Comparison of ENCODE assay signal across 8 cellular contexts in the genomic region with DNA sequence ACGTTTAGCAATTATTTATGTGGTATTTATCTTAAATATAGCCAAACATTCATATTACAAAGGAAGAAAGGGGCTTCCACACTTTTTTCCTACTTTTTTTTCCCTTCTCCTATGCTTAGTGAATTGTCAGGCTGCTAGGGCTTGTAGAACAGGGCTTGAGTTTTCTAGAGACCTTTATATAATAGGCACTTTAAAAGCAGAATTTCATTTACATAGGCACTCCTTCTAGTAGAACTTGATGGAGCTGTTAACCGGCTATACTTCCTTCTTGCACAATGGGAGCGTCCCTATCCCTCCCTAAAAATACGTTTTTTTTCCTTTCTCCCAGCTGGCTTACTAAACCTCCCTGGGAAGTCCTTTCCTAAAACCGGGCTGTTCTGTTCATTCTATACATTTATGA. TPM values are rescaled to one million over a fixed set of nuclear protein-coding genes. Genes with fewer than 3 reads are reported as not detected.
A peak's percentile ranks its signal among the peaks of the same experiment; 100 is the strongest.
DNase-seq lines count a peak whose midpoint lies in the region; ATAC-seq, FAIRE-seq and TF ChIP-seq lines count a peak whose summit lies in the region.

No MANE protein-coding gene starts in this region.

- H3K27ac ChIP-seq in substantia nigra (ENCODE audit: low read depth, low read length, poor library complexity, severe bottlenecking), result peak overlapping the region; percentile 98

- peaks cover 36% of the 10 kb centered on the region for H3K4me1 Mint-ChIP-seq in activated CD4-positive, alpha-beta T cell treated with anti-CD3 and anti-CD28 coated beads, Interleukin-2, amount 10 ng/mL, durations not matched to agents 24 days and 14 days
- H3K4me1 Mint-ChIP-seq in activated CD8-positive, alpha-beta T cell treated with anti-CD3 and anti-CD28 coated beads, Interleukin-2, amount 10 ng/mL, durations not matched to agents 7 days and 5 days (ENCODE audit: low read depth), result peaks cover 33% of the 10 kb centered on the region

- POLR2A ChIA-PET in activated CD8-positive, alpha-beta T cell treated with anti-CD3 and anti-CD28 coated beads, Interleukin-2, amount 10 ng/mL, durations not matched to agents 7 days and 5 days (lab: Charles Lee), result interaction anchor here (0.6 to 3.1 kb wide), 21 partner anchors 10 to 914 kb away, joined by 3 to 63 read pairs (median 4); a partner anchor contains a TSS

- H3K4me3 Mint-ChIP-seq in activated CD4-positive, alpha-beta T cell treated with anti-CD3 and anti-CD28 coated beads, Interleukin-2, amount 10 ng/mL, durations not matched to agents 24 days and 14 days, result peak overlapping the region; percentile 88
- H3K4me3 Mint-ChIP-seq in activated CD8-positive, alpha-beta T cell treated with anti-CD3 and anti-CD28 coated beads, Interleukin-2, amount 10 ng/mL, durations not matched to agents 7 days and 5 days, result peak overlapping the region; percentile 84

- H3K27ac Mint-ChIP-seq in activated CD4-positive, alpha-beta T cell treated with anti-CD3 and anti-CD28 coated beads, Interleukin-2, amount 10 ng/mL, durations not matched to agents 24 days and 14 days, result peak overlapping the region; percentile 65
- H3K27ac Mint-ChIP-seq in activated CD8-positive, alpha-beta T cell treated with anti-CD3 and anti-CD28 coated beads, Interleukin-2, amount 10 ng/mL, durations not matched to agents 7 days and 5 days, result peak overlapping the region; percentile 91

- in situ Hi-C loops in GM13976 (cut with MboI; ENCODE audit: low sequenced_read_pairs, unreplicated experiment), result loop anchor here (10.0 to 25.0 kb wide), 2 partner anchors 917 to 1064 kb away; no protein-coding TSS in a partner anchor

- intact Hi-C loops in activated CD4-positive, alpha-beta T cell treated with anti-CD3 and anti-CD28 coated beads, Interleukin-2, amount 10 ng/mL, durations not matched to agents 24 days and 14 days (cut with micrococcal nuclease), result loop anchor here (1.0 to 5.0 kb wide), 10 partner anchors 62 to 913 kb away; a partner anchor contains a TSS

- CTCF ChIA-PET in activated CD8-positive, alpha-beta T cell treated with anti-CD3 and anti-CD28 coated beads, Interleukin-2, amount 10 ng/mL, durations not matched to agents 7 days and 5 days (lab: Charles Lee), result interaction anchor here (0.6 to 3.7 kb wide), 36 partner anchors 9 to 917 kb away, joined by 3 to 34 read pairs (median 4); a partner anchor contains a TSS

- no peaks in the 10 kb centered on the region for H3K27me3 Mint-ChIP-seq in activated CD4-positive, alpha-beta T cell treated with anti-CD3 and anti-CD28 coated beads, Interleukin-2, amount 10 ng/mL, durations not matched to agents 24 days and 14 days
- H3K27me3 Mint-ChIP-seq in activated CD8-positive, alpha-beta T cell treated with anti-CD3 and anti-CD28 coated beads, Interleukin-2, amount 10 ng/mL, durations not matched to agents 7 days and 5 days (ENCODE audit: low read depth), result no peaks in the 10 kb centered on the region

- ATAC-seq in activated CD8-positive, alpha-beta T cell treated with anti-CD3 and anti-CD28 coated beads, Interleukin-2, amount 10 ng/mL, durations not matched to agents 7 days and 5 days, result no peak
- no peak for ATAC-seq in HG02981 (IDR thresholded peaks at IDR 0.05; ENCODE audit: unreplicated experiment)

- DNase-seq in activated CD4-positive, alpha-beta T cell treated with anti-CD3 and anti-CD28 coated beads, Interleukin-2, amount 10 ng/mL, durations not matched to agents 24 days and 14 days, result no peak
- DNase-seq in activated CD4-positive, alpha-beta T cell treated with anti-CD3 and anti-CD28 coated beads for 1 hour, result no peak
- no peak for DNase-seq in activated CD8-positive, alpha-beta T cell treated with anti-CD3 and anti-CD28 coated beads, Interleukin-2, amount 10 ng/mL, durations not matched to agents 7 days and 5 days
- no peak for DNase-seq in substantia nigra (lab: John Stamatoyannopoulos, UW)
- DNase-seq in GM19240 (ENCODE audit: insufficient read length, low spot score), result no peak
- no peak for DNase-seq in GM13976 (ENCODE audit: low spot score)

- FAIRE-seq in islet of Langerhans (lab: Jason Lieb, UNC), result peak; percentile 5

- H3K9me3 Mint-ChIP-seq in activated CD4-positive, alpha-beta T cell treated with anti-CD3 and anti-CD28 coated beads, Interleukin-2, amount 10 ng/mL, durations not matched to agents 24 days and 14 days, result no peaks in the 10 kb centered on the region
- H3K9me3 Mint-ChIP-seq in activated CD8-positive, alpha-beta T cell treated with anti-CD3 and anti-CD28 coated beads, Interleukin-2, amount 10 ng/mL, durations not matched to agents 7 days and 5 days (ENCODE audit: insufficient read depth), result no peaks in the 10 kb centered on the region

- H3K36me3 Mint-ChIP-seq in activated CD4-positive, alpha-beta T cell treated with anti-CD3 and anti-CD28 coated beads, Interleukin-2, amount 10 ng/mL, durations not matched to agents 24 days and 14 days (ENCODE audit: low read depth), result peaks cover 42% of the 10 kb centered on the region
- H3K36me3 Mint-ChIP-seq in activated CD8-positive, alpha-beta T cell treated with anti-CD3 and anti-CD28 coated beads, Interleukin-2, amount 10 ng/mL, durations not matched to agents 7 days and 5 days (ENCODE audit: low read depth), result peaks cover 33% of the 10 kb centered on the region

- TF ChIP-seq CTCF in GM13976 (IDR thresholded peaks at IDR 0.05; ENCODE audit: borderline replicate concordance, control extremely low read depth, extremely low read depth, insufficient read depth, missing control alignments), result no peak

RNA-seq across cellular contexts. Expression of a gene that starts 1.1 kb away (rescaled TPM):
- total RNA-seq in activated CD4-positive, alpha-beta T cell treated with anti-CD3 and anti-CD28 coated beads, Interleukin-2, amount 10 ng/mL, durations not matched to agents 24 days and 14 days, result 18.0 and 18.9 TPM in 2 replicates
- total RNA-seq in activated CD8-positive, alpha-beta T cell treated with anti-CD3 and anti-CD28 coated beads, Interleukin-2, amount 10 ng/mL, durations not matched to agents 7 days and 5 days, result 10 to 100 TPM; 11.8 to 12.0 TPM

RNA-seq across cellular contexts. Expression of a gene that starts 17.3 kb away (rescaled TPM):
- 0.43 TPM in 1 of 2 replicates, not detected in the other for total RNA-seq in activated CD4-positive, alpha-beta T cell treated with anti-CD3 and anti-CD28 coated beads, Interleukin-2, amount 10 ng/mL, durations not matched to agents 24 days and 14 days
- total RNA-seq in activated CD8-positive, alpha-beta T cell treated with anti-CD3 and anti-CD28 coated beads, Interleukin-2, amount 10 ng/mL, durations not matched to agents 7 days and 5 days, result under 1 TPM; 0.18 to 0.82 TPM
